ENCODE assay signal across 11 cellular contexts in genomic region chr1:35506960-35507901, GRCh38. TPM values are rescaled to one million over a fixed set of nuclear protein-coding genes. Genes with fewer than 3 reads are reported as not detected.
DNase-seq lines count a peak whose midpoint lies in the region; ATAC-seq and TF ChIP-seq lines count a peak whose summit lies in the region.
"Had no signal": no experiment of that assay in that cellular context is flagged by ENCODE, and none has a peak within 500 bp of the region (broad histone marks: within the 10 kb centered on the region; RNA-seq: fewer than 3 reads in every experiment).

No MANE protein-coding gene starts in this region.

- TF ChIP-seq CTCF in LNCaP clone FGC (IDR thresholded peaks at IDR 0.05; ENCODE audit: control insufficient read depth, extremely low read depth, insufficient read depth): no peak
- TF ChIP-seq CTCF in prostate gland (IDR thresholded peaks at IDR 0.05): no peak
- TF ChIP-seq CTCF in Calu3 (IDR thresholded peaks at IDR 0.05; ENCODE audit: unreplicated experiment): no peak

- intact Hi-C loops in prostate gland (cut with DNase I) (no loop called here), Calu3 (cut with micrococcal nuclease; ENCODE audit: unreplicated experiment) (loop anchor here (5.0 kb wide), 2 partner anchors 35 to 40 kb away; no protein-coding TSS in a partner anchor)

- no peaks in the 10 kb centered on the region for H3K27me3 Mint-ChIP-seq in activated CD8-positive, alpha-beta memory T cell treated with anti-CD3 and anti-CD28 coated beads, Interleukin-2, amount 10 ng/mL, durations not matched to agents 7 days and 5 days
- no peaks in the 10 kb centered on the region for H3K27me3 Mint-ChIP-seq in stimulated activated naive B cell treated with anti-CD40 and anti-IgM and Interleukin-4, amounts not matched to agents 10 μg/mL and 1 μg/mL and 100 μg/mL, for 72 hours
- H3K27me3 Mint-ChIP-seq in Calu3 (ENCODE audit: unreplicated experiment): no peaks in the 10 kb centered on the region

- peaks cover 43% of the 10 kb centered on the region for H3K4me1 Mint-ChIP-seq in activated CD8-positive, alpha-beta memory T cell treated with anti-CD3 and anti-CD28 coated beads, Interleukin-2, amount 10 ng/mL, durations not matched to agents 7 days and 5 days
- H3K4me1 Mint-ChIP-seq in stimulated activated naive B cell treated with anti-CD40 and anti-IgM and Interleukin-4, amounts not matched to agents 10 μg/mL and 1 μg/mL and 100 μg/mL, for 72 hours: peaks cover 29 to 48% of the 10 kb centered on the region in 2 donors
- peaks cover 27% of the 10 kb centered on the region for H3K4me1 Mint-ChIP-seq in Calu3 (ENCODE audit: low read depth, unreplicated experiment)

- peaks cover 7% of the 10 kb centered on the region for H3K4me1 ChIP-seq in prostate gland (replicated peaks)

- BruUV-seq in Calu3 (replicated peaks; lab: Mats Ljungman, UMichigan): no TSS peak

- H3K36me3 Mint-ChIP-seq in activated CD8-positive, alpha-beta memory T cell treated with anti-CD3 and anti-CD28 coated beads, Interleukin-2, amount 10 ng/mL, durations not matched to agents 7 days and 5 days: peaks cover 36% of the 10 kb centered on the region
- peaks cover 4 to 17% of the 10 kb centered on the region in 2 donors for H3K36me3 Mint-ChIP-seq in activated naive CD4-positive, alpha-beta T cell treated with anti-CD3 and anti-CD28 coated beads, Interleukin-2, amount 50 U/mL, for 72 hours
- H3K36me3 Mint-ChIP-seq in stimulated activated naive B cell treated with anti-CD40 and anti-IgM and Interleukin-4, amounts not matched to agents 10 μg/mL and 1 μg/mL and 100 μg/mL, for 72 hours: peaks cover 15 to 40% of the 10 kb centered on the region in 2 donors
- peaks cover 4% of the 10 kb centered on the region for H3K36me3 Mint-ChIP-seq in Calu3 (ENCODE audit: insufficient read depth, unreplicated experiment)

- H3K9me3 Mint-ChIP-seq in activated CD8-positive, alpha-beta memory T cell treated with anti-CD3 and anti-CD28 coated beads, Interleukin-2, amount 10 ng/mL, durations not matched to agents 7 days and 5 days (ENCODE audit: low read depth): peaks cover 1% of the 10 kb centered on the region
- H3K9me3 Mint-ChIP-seq in activated naive CD4-positive, alpha-beta T cell treated with anti-CD3 and anti-CD28 coated beads, Interleukin-2, amount 50 U/mL, for 72 hours: no peaks in the 10 kb centered on the region
- no peaks in the 10 kb centered on the region for H3K9me3 Mint-ChIP-seq in stimulated activated naive B cell treated with anti-CD40 and anti-IgM and Interleukin-4, amounts not matched to agents 10 μg/mL and 1 μg/mL and 100 μg/mL, for 72 hours
- no peaks in the 10 kb centered on the region for H3K9me3 Mint-ChIP-seq in Calu3 (ENCODE audit: low read depth, unreplicated experiment)

- H3K27ac Mint-ChIP-seq in activated CD8-positive, alpha-beta memory T cell treated with anti-CD3 and anti-CD28 coated beads, Interleukin-2, amount 10 ng/mL, durations not matched to agents 7 days and 5 days: peak overlapping the region; percentile 95
- peak overlapping the region; percentile 73 to 84 for H3K27ac Mint-ChIP-seq in activated naive CD4-positive, alpha-beta T cell treated with anti-CD3 and anti-CD28 coated beads, Interleukin-2, amount 50 U/mL, for 72 hours
- H3K27ac Mint-ChIP-seq in stimulated activated naive B cell treated with anti-CD40 and anti-IgM and Interleukin-4, amounts not matched to agents 10 μg/mL and 1 μg/mL and 100 μg/mL, for 72 hours: peak overlapping the region; percentile 75
- no peak overlapping the region for H3K27ac Mint-ChIP-seq in Calu3 (ENCODE audit: unreplicated experiment)

- DNase-seq in activated CD8-positive, alpha-beta memory T cell treated with anti-CD3 and anti-CD28 coated beads, Interleukin-2, amount 10 ng/mL, durations not matched to agents 7 days and 5 days: no peak
- no peak for DNase-seq in activated CD8-positive, alpha-beta memory T cell treated with anti-CD3 and anti-CD28 coated beads, Interleukin-2, amount 50 U/mL, for 4 hours
- DNase-seq in LNCaP clone FGC (ENCODE audit: low read depth): peak; percentile 28
- no peak for DNase-seq in activated naive CD4-positive, alpha-beta T cell treated with anti-CD3 and anti-CD28 coated beads, Interleukin-2, amount 50 U/mL, for 72 hours (ENCODE audit: low spot score in 2 of 2)
- DNase-seq in stimulated activated naive B cell treated with anti-CD40 and anti-IgM and Interleukin-4, amounts not matched to agents 10 μg/mL and 1 μg/mL and 100 μg/mL, for 72 hours: no peak
- no peak for DNase-seq in NCI-H774 (lab: John Stamatoyannopoulos, UW)
- no peak for DNase-seq in prostate gland (ENCODE audit: low spot score)
- DNase-seq in Calu3: no peak
- DNase-seq: ACHN; activated CD4-positive, alpha-beta T cell treated with anti-CD3 and anti-CD28 coated beads, Interleukin-2, amount 50 U/mL, for 4 hours; NCI-H1694 had no signal

- no peaks in the 10 kb centered on the region for H3K9me3 ChIP-seq in prostate gland

- H3K4me3 ChIP-seq in LNCaP clone FGC (ENCODE audit: low read depth, low read length): no peak overlapping the region
- no peak overlapping the region for H3K4me3 ChIP-seq in prostate gland

- 64% methylated on average over 3 of the region's 3 CpGs for WGBS in prostate gland

- no peak overlapping the region for H3K27ac ChIP-seq in prostate gland

- H3K4me3 Mint-ChIP-seq in activated CD8-positive, alpha-beta memory T cell treated with anti-CD3 and anti-CD28 coated beads, Interleukin-2, amount 10 ng/mL, durations not matched to agents 7 days and 5 days: peak overlapping the region; percentile 38
- H3K4me3 Mint-ChIP-seq in stimulated activated naive B cell treated with anti-CD40 and anti-IgM and Interleukin-4, amounts not matched to agents 10 μg/mL and 1 μg/mL and 100 μg/mL, for 72 hours: peak overlapping the region in 1 of 2 donors; percentile 54
- H3K4me3 Mint-ChIP-seq in Calu3 (ENCODE audit: low read depth, unreplicated experiment): no peak overlapping the region

- no peak for TF ChIP-seq POLR2A in prostate gland (IDR thresholded peaks at IDR 0.05)

- no peaks in the 10 kb centered on the region for H3K27me3 ChIP-seq in prostate gland (replicated peaks; ENCODE audit: insufficient read depth)

- ATAC-seq in activated CD8-positive, alpha-beta memory T cell treated with anti-CD3 and anti-CD28 coated beads, Interleukin-2, amount 10 ng/mL, durations not matched to agents 7 days and 5 days: no peak
- ATAC-seq in activated naive CD4-positive, alpha-beta T cell treated with anti-CD3 and anti-CD28 coated beads, Interleukin-2, amount 50 U/mL, for 72 hours: no peak
- ATAC-seq in stimulated activated naive B cell treated with anti-CD40 and anti-IgM and Interleukin-4, amounts not matched to agents 10 μg/mL and 1 μg/mL and 100 μg/mL, for 72 hours (replicated peaks): peak in 1 of 2 donors; percentile 26

- no peaks in the 10 kb centered on the region for H3K36me3 ChIP-seq in prostate gland

- CTCF ChIA-PET in activated CD8-positive, alpha-beta memory T cell treated with anti-CD3 and anti-CD28 coated beads, Interleukin-2, amount 10 ng/mL, durations not matched to agents 7 days and 5 days (lab: Charles Lee): interaction anchor here (0.9 to 2.7 kb wide), 10 partner anchors 10 to 58 kb away, joined by 3 to 14 read pairs (median 4); partner anchors contain the start of genes KIAA0319L and NCDN
- CTCF ChIA-PET in Calu3 (lab: Charles Lee): interaction anchor here (0.6 to 1.4 kb wide), 2 partner anchors 26 to 56 kb away, joined by 3 to 4 read pairs; no protein-coding TSS in a partner anchor

RNA-seq across cellular contexts. Expression of gene KIAA0319L, which starts 50.0 kb away (rescaled TPM):
- total RNA-seq in activated CD8-positive, alpha-beta memory T cell treated with anti-CD3 and anti-CD28 coated beads, Interleukin-2, amount 10 ng/mL, durations not matched to agents 7 days and 5 days: 10 to 100 TPM; 36.0 to 45.7 TPM
- total RNA-seq in activated naive CD4-positive, alpha-beta T cell treated with anti-CD3 and anti-CD28 coated beads, Interleukin-2, amount 50 U/mL, for 72 hours: 10 to 100 TPM; 38.1 to 41.0 TPM
- 100 to 1,000 TPM; 109 to 124 TPM for total RNA-seq in prostate gland
- total RNA-seq in Calu3 (2022): 72.0 and 72.6 TPM in 2 replicates

RNA-seq across cellular contexts. Expression of gene NCDN, which starts 50.4 kb away (rescaled TPM):
- total RNA-seq in activated CD8-positive, alpha-beta memory T cell treated with anti-CD3 and anti-CD28 coated beads, Interleukin-2, amount 10 ng/mL, durations not matched to agents 7 days and 5 days: 10 to 100 TPM; 20.1 to 31.7 TPM
- 10 to 100 TPM; 16.6 to 25.1 TPM for total RNA-seq in activated naive CD4-positive, alpha-beta T cell treated with anti-CD3 and anti-CD28 coated beads, Interleukin-2, amount 50 U/mL, for 72 hours
- 10 to 100 TPM; 37.6 to 49.4 TPM for total RNA-seq in prostate gland
- total RNA-seq in Calu3 (2022): 36.0 and 38.0 TPM in 2 replicates
